8 cellular contexts compared by ENCODE assay signal in the genomic region with DNA sequence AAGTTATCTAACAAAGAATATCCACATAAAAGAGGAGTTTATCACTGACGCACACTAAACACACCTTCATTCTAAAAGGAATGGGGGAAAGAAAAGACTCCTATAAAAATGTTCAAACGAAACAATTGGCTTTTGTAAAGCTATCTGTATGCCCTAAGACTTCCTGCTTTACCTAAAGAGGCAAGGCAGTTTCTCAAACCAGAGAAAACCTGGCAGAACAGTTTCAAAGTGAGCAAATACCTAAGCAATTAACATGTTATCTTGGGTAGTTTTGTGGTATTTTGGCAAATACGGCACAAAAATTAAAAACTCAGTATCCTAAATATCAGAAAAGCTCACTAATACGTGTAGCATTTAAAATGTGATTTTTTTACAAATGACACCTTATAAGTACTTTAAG. TPM values are rescaled to one million over a fixed set of nuclear protein-coding genes. Genes with fewer than 3 reads are reported as not detected.
A peak's percentile ranks its signal among the peaks of the same experiment; 100 is the strongest.
DNase-seq lines count a peak whose midpoint lies in the region; ATAC-seq and TF ChIP-seq lines count a peak whose summit lies in the region.

No MANE protein-coding gene starts in this region.

- H3K27ac Mint-ChIP-seq in activated naive CD8-positive, alpha-beta T cell treated with anti-CD3 and anti-CD28 coated beads, Interleukin-2, amount 10 ng/mL, durations not matched to agents 7 days and 5 days, result peak overlapping the region; percentile 99
- peak overlapping the region; percentile 100 for H3K27ac Mint-ChIP-seq in type B pancreatic cell

- TF ChIP-seq RAD21 in HCT116 (IDR thresholded peaks at IDR 0.05; ENCODE audit: low read depth), result no peak

- peaks cover 17 to 28% of the 10 kb centered on the region in 2 experiments for H3K4me1 ChIP-seq in HCT116 (ENCODE audit: control insufficient read depth in 1 of 2, insufficient read depth in 2 of 2, low read length in 2 of 2)
- peaks cover 10 to 56% of the 10 kb centered on the region in 2 donors for H3K4me1 ChIP-seq in left lung

- no peaks in the 10 kb centered on the region for H3K27me3 Mint-ChIP-seq in activated naive CD8-positive, alpha-beta T cell treated with anti-CD3 and anti-CD28 coated beads, Interleukin-2, amount 10 ng/mL, durations not matched to agents 7 days and 5 days
- no peaks in the 10 kb centered on the region for H3K27me3 Mint-ChIP-seq in type B pancreatic cell

- BruUV-seq in HCT116 (replicated peaks; lab: Mats Ljungman, UMichigan), result no TSS peak

- H3K4me3 ChIP-seq in AG04450 (ENCODE audit: low read depth, low read length) (peak overlapping the region; percentile 65), HCT116 (replicated peaks in 1 of 2; ENCODE audit: low read depth in 1 of 2, low read length in 2 of 2) (peak overlapping the region in 1 of 2 experiments; percentile 94; a peak in 3 of 4 replicates), left lung (peak overlapping the region; percentile 64 to 66)

- intact Hi-C loops in HCT116 (cut with micrococcal nuclease), result loop anchor here (10.0 kb wide), 1 partner anchor 91 kb away; no protein-coding TSS in a partner anchor
- intact Hi-C loops in left lung (cut with DNase I), result no loop called here

- POLR2A ChIA-PET in AG04450 (lab: Yijun Ruan, JAX) (no interaction called here), HCT116 (lab: Charles Lee) (no interaction called here)
- POLR2A ChIA-PET in activated naive CD8-positive, alpha-beta T cell treated with anti-CD3 and anti-CD28 coated beads, Interleukin-2, amount 10 ng/mL, durations not matched to agents 7 days and 5 days (lab: Charles Lee), result interaction anchor here (0.6 to 1.5 kb wide), 4 partner anchors 23 to 251 kb away, joined by 3 to 4 read pairs (median 3); no protein-coding TSS in a partner anchor

- no peak for ATAC-seq in HCT116
- ATAC-seq in activated naive CD8-positive, alpha-beta T cell treated with anti-CD3 and anti-CD28 coated beads, Interleukin-2, amount 10 ng/mL, durations not matched to agents 7 days and 5 days (ENCODE audit: low read depth), result no peak
- ATAC-seq in left lung, result no peak
- no peak for ATAC-seq in HG03520 (IDR thresholded peaks at IDR 0.05; ENCODE audit: unreplicated experiment)

- no peaks in the 10 kb centered on the region for H3K9me2 ChIP-seq in HCT116 (ENCODE audit: insufficient read depth)

- H4K20me1 ChIP-seq in HCT116 (ENCODE audit: insufficient read depth), result peaks cover 32% of the 10 kb centered on the region

- DNase-seq in AG04450 (ENCODE audit: low read depth, low spot score) (no peak), HCT116 (ENCODE audit: low read depth, low spot score) (no peak), left lung (no peak), type B pancreatic cell (ENCODE audit: extremely low spot score, unreplicated experiment) (no peak), DMS114 treated with DMSO at 0.1 percent for 48 hours (lab: John Stamatoyannopoulos, UW; ENCODE audit: unreplicated experiment) (no peak), NCI-H1694 treated with DMSO at 0.1 percent for 48 hours (lab: John Stamatoyannopoulos, UW) (no peak)
- no peak for DNase-seq in activated naive CD8-positive, alpha-beta T cell treated with anti-CD3 and anti-CD28 coated beads, Interleukin-2, amount 10 ng/mL, durations not matched to agents 7 days and 5 days

- H2AFZ ChIP-seq in HCT116 (ENCODE audit: low read depth, low read length, poor library complexity, severe bottlenecking), result no peak overlapping the region

- CTCF ChIA-PET in AG04450 (lab: Charles Lee), result interaction anchor here (1.1 to 1.2 kb wide), 2 partner anchors 42 to 89 kb away, joined by 3 read pairs; no protein-coding TSS in a partner anchor
- CTCF ChIA-PET in HCT116 (lab: Charles Lee), result no interaction called here

- TF ChIP-seq CTCF in AG04450 (IDR thresholded peaks at IDR 0.05; ENCODE audit: low read depth, low read length) (no peak), HCT116 (IDR thresholded peaks at IDR 0.05 in 2 of 3, conservative IDR thresholded peaks at IDR 0.05 in 1 of 3; ENCODE audit: borderline replicate concordance in 1 of 3, insufficient read depth in 1 of 3, low read depth in 2 of 3, low read length in 2 of 3) (no peak), left lung (IDR thresholded peaks at IDR 0.05) (no peak), type B pancreatic cell (conservative IDR thresholded peaks at IDR 0.05) (no peak)

- peak overlapping the region; percentile 98 for H3K9ac ChIP-seq in HCT116 (ENCODE audit: low read length)

- H3K9me3 Mint-ChIP-seq in activated naive CD8-positive, alpha-beta T cell treated with anti-CD3 and anti-CD28 coated beads, Interleukin-2, amount 10 ng/mL, durations not matched to agents 7 days and 5 days, result no peaks in the 10 kb centered on the region
- H3K9me3 Mint-ChIP-seq in type B pancreatic cell, result no peaks in the 10 kb centered on the region

- peaks cover 8% of the 10 kb centered on the region for H3K36me3 Mint-ChIP-seq in activated naive CD8-positive, alpha-beta T cell treated with anti-CD3 and anti-CD28 coated beads, Interleukin-2, amount 10 ng/mL, durations not matched to agents 7 days and 5 days
- H3K36me3 Mint-ChIP-seq in type B pancreatic cell, result peaks cover 9% of the 10 kb centered on the region

- H3K27ac ChIP-seq in AG04450 (ENCODE audit: low read depth, low read length) (no peak overlapping the region), HCT116 (ENCODE audit: low read depth, low read length) (no peak overlapping the region), left lung (peak overlapping the region; percentile 91 to 98)

- RAD21 ChIA-PET in HCT116 (lab: Charles Lee; ENCODE audit: low non-redundant PET in 1 of 2, low total read pairs in 2 of 2, uncharacterized antibody in 2 of 2, unreplicated experiment in 2 of 2), result no interaction called here

- H3K4me1 Mint-ChIP-seq in activated naive CD8-positive, alpha-beta T cell treated with anti-CD3 and anti-CD28 coated beads, Interleukin-2, amount 10 ng/mL, durations not matched to agents 7 days and 5 days, result peaks cover 21% of the 10 kb centered on the region
- H3K4me1 Mint-ChIP-seq in type B pancreatic cell (ENCODE audit: unreplicated experiment), result peaks cover 14% of the 10 kb centered on the region

- H3K27me3 ChIP-seq in AG04450 (ENCODE audit: control insufficient read depth, insufficient read depth, low read length) (no peaks in the 10 kb centered on the region), HCT116 (ENCODE audit: insufficient read depth, low read length) (no peaks in the 10 kb centered on the region), left lung (no peaks in the 10 kb centered on the region)

- H3K36me3 ChIP-seq in HCT116 (ENCODE audit: control insufficient read depth in 1 of 2, insufficient read depth in 2 of 2, low read length in 2 of 2) (peaks cover 5 to 9% of the 10 kb centered on the region in 2 experiments; a peak in 3 of 4 replicates), left lung (peaks cover 0 to 8% of the 10 kb centered on the region in 2 donors)

- peak overlapping the region; percentile 99 for H3K4me3 Mint-ChIP-seq in activated naive CD8-positive, alpha-beta T cell treated with anti-CD3 and anti-CD28 coated beads, Interleukin-2, amount 10 ng/mL, durations not matched to agents 7 days and 5 days
- peak overlapping the region; percentile 99 for H3K4me3 Mint-ChIP-seq in type B pancreatic cell

- H3K9me3 ChIP-seq in AG04450 (ENCODE audit: control insufficient read depth, insufficient read depth, low read length), result no peaks in the 10 kb centered on the region
- no peaks in the 10 kb centered on the region for H3K9me3 ChIP-seq in HCT116 (ENCODE audit: control insufficient read depth in 1 of 2, insufficient read depth in 1 of 2, low read depth in 1 of 2, low read length in 2 of 2)
- H3K9me3 ChIP-seq in left lung, result no peaks in the 10 kb centered on the region

- H3K4me2 ChIP-seq in HCT116 (ENCODE audit: low read length), result peak overlapping the region; percentile 85

- no peak for TF ChIP-seq POLR2A in HCT116 (IDR thresholded peaks at IDR 0.05; ENCODE audit: borderline replicate concordance, extremely low read depth, insufficient read depth, insufficient read length)

- peaks cover 70% of the 10 kb centered on the region for H3K79me2 ChIP-seq in HCT116 (ENCODE audit: insufficient read depth, low read length)

TF ChIP-seq in HCT116, 20 proteins besides CTCF, POLR2A, EP300 and RAD21 (continues in another document):
- TF ChIP-seq EZH2 (IDR thresholded peaks at IDR 0.05) (no peak), JUND (IDR thresholded peaks at IDR 0.05) (no peak), ZNF274 (IDR thresholded peaks at IDR 0.05; ENCODE audit: low read depth, low read length) (no peak), ELF1 (IDR thresholded peaks at IDR 0.05; ENCODE audit: borderline replicate concordance, low read depth) (no peak), EGR1 (IDR thresholded peaks at IDR 0.05; ENCODE audit: low read depth) (no peak), ZFX (IDR thresholded peaks at IDR 0.05) (no peak), SP1 (IDR thresholded peaks at IDR 0.05; ENCODE audit: low read depth) (no peak)
- TF ChIP-seq, protein P1, sequence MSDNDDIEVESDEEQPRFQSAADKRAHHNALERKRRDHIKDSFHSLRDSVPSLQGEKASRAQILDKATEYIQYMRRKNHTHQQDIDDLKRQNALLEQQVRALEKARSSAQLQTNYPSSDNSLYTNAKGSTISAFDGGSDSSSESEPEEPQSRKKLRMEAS (IDR thresholded peaks at IDR 0.05), result no peak

RNA-seq across cellular contexts. Expression of a gene that starts 1.9 kb away (rescaled TPM):
- 71.3 and 73.0 TPM in 2 replicates for polyA plus RNA-seq in AG04450 (2011; rRNA removed)
- 284 and 379 TPM in 2 replicates for polyA minus RNA-seq in AG04450 (2011; rRNA and poly(A)+ RNA removed)
- total RNA-seq in HCT116 (2021; ENCODE audit: unreplicated experiment), result 113 TPM
- polyA plus RNA-seq in HCT116 (2012), result 48.8 and 65.3 TPM in 2 replicates
- 100 to 1,000 TPM; 112 to 114 TPM for total RNA-seq in activated naive CD8-positive, alpha-beta T cell treated with anti-CD3 and anti-CD28 coated beads, Interleukin-2, amount 10 ng/mL, durations not matched to agents 7 days and 5 days
- total RNA-seq in left lung, result 100 to 1,000 TPM in 1 of 2 donors, 10 to 100 TPM in 1; 96.7 to 102 TPM
- 185 and 196 TPM in 2 replicates for total RNA-seq in type B pancreatic cell (ENCODE audit: low replicate concordance)

Comparison
In these comparisons a context has a peak if more than half of its experiments do, and no peak if none do; other contexts are left out.
1. H3K27ac ChIP-seq: peak in left lung (2 of 2); none in AG04450 (single experiment) and HCT116 (single experiment).